In the genomic region with DNA sequence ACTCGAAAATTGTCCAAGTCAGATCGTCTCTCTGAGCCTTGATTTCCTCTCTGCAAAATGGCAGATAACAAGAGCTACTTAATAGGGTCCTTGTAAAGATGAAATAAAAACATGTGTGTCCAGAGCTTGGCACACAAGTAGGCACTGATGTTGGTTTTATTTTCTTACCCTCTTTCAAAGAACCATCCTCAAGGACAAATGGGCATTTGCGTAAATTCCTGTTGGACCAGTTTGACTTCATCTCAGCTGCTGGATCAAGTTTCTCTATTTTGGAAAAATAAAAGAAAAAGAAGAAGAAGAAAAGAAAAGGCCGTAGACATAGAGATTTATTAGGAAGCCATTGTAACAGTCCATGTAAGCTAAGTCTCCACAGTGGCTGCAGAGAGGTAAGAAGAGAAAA, we compare ENCODE assay signal across 22 cellular contexts. TPM values are rescaled to one million over a fixed set of nuclear protein-coding genes. Genes with fewer than 3 reads are reported as not detected.
"Had no signal": no experiment of that assay in that cellular context is flagged by ENCODE, and none has a peak within 500 bp of the region (broad histone marks: within the 10 kb centered on the region; RNA-seq: fewer than 3 reads in every experiment).

No MANE protein-coding gene starts in this region.

- H3K27me3 ChIP-seq: colonic mucosa, esophagus muscularis mucosa, hepatocyte, right atrium auricular region, upper lobe of right lung had no signal

- H3K9me3 Mint-ChIP-seq: activated naive CD8-positive, alpha-beta T cell treated with anti-CD3 and anti-CD28 coated beads, Interleukin-2, amount 10 ng/mL, durations not matched to agents 7 days and 5 days; effector memory CD8-positive, alpha-beta T cell; neural crest cell had no signal

- ATAC-seq: effector memory CD8-positive, alpha-beta T cell; naive thymus-derived CD4-positive, alpha-beta T cell; psoas muscle; upper lobe of right lung had no signal

- H3K9me3 ChIP-seq: colonic mucosa, esophagus muscularis mucosa, left ventricle myocardium inferior, psoas muscle, right atrium auricular region, upper lobe of right lung had no signal

- H3K4me2 ChIP-seq: hepatocyte had no signal

- H3K27ac ChIP-seq: colonic mucosa, dorsolateral prefrontal cortex, esophagus muscularis mucosa, hepatocyte, left ventricle myocardium inferior, psoas muscle, right atrium auricular region, upper lobe of right lung had no signal

- H2AFZ ChIP-seq: hepatocyte had no signal

- H3K4me1 ChIP-seq: colonic mucosa, psoas muscle had no signal

- H3K36me3 ChIP-seq: colonic mucosa, esophagus muscularis mucosa, left ventricle myocardium inferior, right atrium auricular region, upper lobe of right lung had no signal

- H3K4me3 Mint-ChIP-seq: activated naive CD8-positive, alpha-beta T cell treated with anti-CD3 and anti-CD28 coated beads, Interleukin-2, amount 10 ng/mL, durations not matched to agents 7 days and 5 days; effector memory CD8-positive, alpha-beta T cell; naive thymus-derived CD4-positive, alpha-beta T cell; neural crest cell had no signal

- DNase-seq: activated CD4-positive, alpha-beta T cell treated with anti-CD3 and anti-CD28 coated beads for 4 hours; activated CD4-positive, alpha-beta T cell treated with anti-CD3 and anti-CD28 coated beads, Interleukin-2, amount 50 U/mL, for 48 hours; activated CD4-positive, CD25-positive, alpha-beta regulatory T cell; activated naive CD4-positive, alpha-beta T cell treated with Interleukin-2 at 50 U/mL for 16 hours; activated naive CD8-positive, alpha-beta T cell treated with anti-CD3 and anti-CD28 coated beads, Interleukin-2, amount 10 ng/mL, durations not matched to agents 7 days and 5 days; activated T-cell treated with anti-CD3 and anti-CD28 coated beads, Interleukin-2, amount 50 U/mL, for 48 hours; amniotic stem cell; colonic mucosa; dorsolateral prefrontal cortex; effector memory CD8-positive, alpha-beta T cell; glutamatergic neuron; left ventricle myocardium inferior; naive thymus-derived CD4-positive, alpha-beta T cell; psoas muscle; stimulated activated CD4-positive, alpha-beta T cell treated with anti-CD3 and anti-CD28 coated beads, Interleukin-4, amount 100 ng/mL, for 24 hours; stimulated activated naive CD4-positive, alpha-beta T cell treated with Interleukin-2 at 50 U/mL for 16 hours; T1000; upper lobe of right lung had no signal

- H3K4me3 ChIP-seq: colonic mucosa, dorsolateral prefrontal cortex, esophagus muscularis mucosa, hepatocyte, left ventricle myocardium inferior, psoas muscle, right atrium auricular region, upper lobe of right lung had no signal

- H3K36me3 Mint-ChIP-seq: activated naive CD8-positive, alpha-beta T cell treated with anti-CD3 and anti-CD28 coated beads, Interleukin-2, amount 10 ng/mL, durations not matched to agents 7 days and 5 days had no signal

- H3K27ac Mint-ChIP-seq: activated naive CD8-positive, alpha-beta T cell treated with anti-CD3 and anti-CD28 coated beads, Interleukin-2, amount 10 ng/mL, durations not matched to agents 7 days and 5 days; effector memory CD8-positive, alpha-beta T cell; naive thymus-derived CD4-positive, alpha-beta T cell had no signal

- H3K79me2 ChIP-seq: hepatocyte had no signal

RNA-seq across cellular contexts. Expression of gene MAP1LC3B2, which starts 47.2 kb away (rescaled TPM):
- total RNA-seq: hepatocyte, upper lobe of right lung had no signal
